Comparison of ENCODE assay signal across 9 cellular contexts in the genomic region with DNA sequence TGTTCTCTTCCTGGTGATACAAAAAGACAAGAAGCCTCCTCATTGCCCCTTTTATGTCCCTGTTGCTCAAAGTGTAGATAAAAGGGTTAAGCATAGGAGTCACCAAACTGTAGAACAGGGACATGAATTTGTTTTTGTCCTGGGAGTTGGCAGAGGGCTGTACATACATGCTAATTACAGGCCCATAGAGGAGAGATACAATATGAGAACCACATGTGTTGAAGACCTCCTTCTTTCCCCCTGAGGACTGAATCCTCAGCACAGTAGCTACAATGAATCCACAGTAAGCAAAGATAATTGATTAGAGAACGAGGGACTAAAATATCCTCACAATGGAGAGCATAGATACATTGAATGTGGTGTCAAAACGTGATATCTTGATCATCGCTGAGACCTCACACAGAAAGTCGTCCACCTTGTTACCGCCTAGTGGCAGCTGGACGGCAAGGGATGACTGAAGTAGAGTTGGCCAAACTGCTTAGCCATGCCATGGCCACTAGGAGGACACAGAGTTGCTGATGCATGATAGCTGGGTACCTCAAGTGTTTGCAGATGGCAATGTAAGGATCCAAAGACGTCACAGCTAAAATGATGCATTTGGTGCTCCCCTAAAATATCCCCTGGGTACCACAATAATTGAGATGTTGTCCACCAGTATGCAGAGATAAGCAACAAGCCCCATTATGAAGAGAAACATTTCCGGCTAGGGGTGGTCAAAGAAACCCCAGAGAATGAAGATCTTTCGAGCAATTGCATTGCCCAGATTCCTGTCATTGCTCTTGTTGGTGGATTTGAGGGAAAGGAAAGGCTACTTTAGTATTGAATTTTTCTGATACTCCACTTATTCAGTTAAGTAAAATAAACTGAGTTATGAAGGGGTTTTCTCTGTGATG. TPM values are rescaled to one million over a fixed set of nuclear protein-coding genes. Genes with fewer than 3 reads are reported as not detected.
DNase-seq lines count a peak whose midpoint lies in the region; ATAC-seq, FAIRE-seq and TF ChIP-seq lines count a peak whose summit lies in the region.
"Had no signal": no experiment of that assay in that cellular context is flagged by ENCODE, and none has a peak within 500 bp of the region (broad histone marks: within the 10 kb centered on the region; RNA-seq: fewer than 3 reads in every experiment).

No MANE protein-coding gene starts in this region.

- ATAC-seq in HG03045 (IDR thresholded peaks at IDR 0.05; ENCODE audit: unreplicated experiment) (no peak), HG02763 (IDR thresholded peaks at IDR 0.05; ENCODE audit: unreplicated experiment) (no peak)

- DNase-seq in AG04449 (ENCODE audit: low read depth, low spot score) (no peak), GM12892 (ENCODE audit: insufficient read length) (no peak), M059J (ENCODE audit: low read depth) (peak; percentile 50), astrocyte of the cerebellum (ENCODE audit: low read depth) (no peak), Peyer's patch (no peak)

- H3K4me1 ChIP-seq in liver (ENCODE audit: control insufficient read depth in 4 of 4, insufficient read depth in 4 of 4, low read length in 3 of 4) (no peaks in the 10 kb centered on the region), Peyer's patch (no peaks in the 10 kb centered on the region)

- POLR2A ChIA-PET in AG04449 (lab: Yijun Ruan, JAX) = no interaction called here

- TF ChIP-seq POLR2A in GM12892 (IDR thresholded peaks at IDR 0.05; ENCODE audit: low read depth, low read length) = no peak
- no peak for TF ChIP-seq POLR2A in Peyer's patch (IDR thresholded peaks at IDR 0.05)

- in situ Hi-C loops in astrocyte of the cerebellum (cut with HindIII; ENCODE audit: low sequenced_read_pairs) = no loop called here

- H3K4me3 ChIP-seq in AG04449 (ENCODE audit: low read depth, low read length) (no peak overlapping the region), astrocyte of the cerebellum (ENCODE audit: low read depth, low read length) (no peak overlapping the region), liver (ENCODE audit: low read depth in 1 of 3, low read length in 3 of 3) (no peak overlapping the region), Peyer's patch (no peak overlapping the region)

- WGBS in liver = 32% methylated on average over 9 of the region's 9 CpGs

- H3K9me3 ChIP-seq in liver (ENCODE audit: control insufficient read depth in 4 of 4, low read length in 3 of 4) (no peaks in the 10 kb centered on the region), Peyer's patch (no peaks in the 10 kb centered on the region)

- no peaks in the 10 kb centered on the region for H3K36me3 ChIP-seq in liver (ENCODE audit: control insufficient read depth in 4 of 4, insufficient read depth in 3 of 4, low read depth in 1 of 4, low read length in 3 of 4)
- H3K36me3 ChIP-seq in Peyer's patch = no peaks in the 10 kb centered on the region

- CTCF ChIA-PET in AG04449 (lab: Yijun Ruan, JAX) = no interaction called here

- peak; percentile 71 for FAIRE-seq in GM12892 (lab: Jason Lieb, UNC)
- FAIRE-seq: colon had no signal

- H3K27ac ChIP-seq in liver (ENCODE audit: low read depth in 1 of 2, low read length in 2 of 2) (no peak overlapping the region), Peyer's patch (no peak overlapping the region)

- H3K27me3 ChIP-seq in liver (ENCODE audit: control insufficient read depth in 4 of 4, insufficient read depth in 4 of 4, low read length in 3 of 4) (no peaks in the 10 kb centered on the region), Peyer's patch (no peaks in the 10 kb centered on the region)

- peak; percentile 55 to 82 for TF ChIP-seq RAD21 in liver (IDR thresholded peaks at IDR 0.05)

- TF ChIP-seq CTCF in AG04449 (IDR thresholded peaks at IDR 0.05; ENCODE audit: insufficient read depth, low read length, missing control alignments) (peak; percentile 60), astrocyte of the cerebellum (IDR thresholded peaks at IDR 0.05; ENCODE audit: low read depth, low read length, missing control alignments) (peak; percentile 52), liver (IDR thresholded peaks at IDR 0.05; ENCODE audit: low read depth, low read length, missing input control) (peak; percentile 64), Peyer's patch (IDR thresholded peaks at IDR 0.05) (peak in 3 of 6 experiments; percentile 24 to 36 (median 27))

- no peak overlapping the region for H3K9ac ChIP-seq in liver (ENCODE audit: low read depth in 1 of 2, low read length in 2 of 2)

TF ChIP-seq in liver, 16 proteins besides CTCF, POLR2A, EP300 and RAD21:
- TF ChIP-seq TAF1 (conservative IDR thresholded peaks at IDR 0.05) = no peak
- no peak for TF ChIP-seq JUND (IDR thresholded peaks at IDR 0.05)
- no peak for TF ChIP-seq EGR1 (IDR thresholded peaks at IDR 0.05; ENCODE audit: low read depth in 2 of 2)
- TF ChIP-seq SP1 (IDR thresholded peaks at IDR 0.05) = no peak
- TF ChIP-seq FOXA2 (IDR thresholded peaks at IDR 0.05) = no peak
- no peak for TF ChIP-seq HNF4G (IDR thresholded peaks at IDR 0.05)
- no peak for TF ChIP-seq FOXA1 (IDR thresholded peaks at IDR 0.05)
- no peak for TF ChIP-seq GABPA (IDR thresholded peaks at IDR 0.05 in 1 of 2, conservative IDR thresholded peaks at IDR 0.05 in 1 of 2)
- TF ChIP-seq ATF3 (IDR thresholded peaks at IDR 0.05) = no peak
- TF ChIP-seq, protein P1, sequence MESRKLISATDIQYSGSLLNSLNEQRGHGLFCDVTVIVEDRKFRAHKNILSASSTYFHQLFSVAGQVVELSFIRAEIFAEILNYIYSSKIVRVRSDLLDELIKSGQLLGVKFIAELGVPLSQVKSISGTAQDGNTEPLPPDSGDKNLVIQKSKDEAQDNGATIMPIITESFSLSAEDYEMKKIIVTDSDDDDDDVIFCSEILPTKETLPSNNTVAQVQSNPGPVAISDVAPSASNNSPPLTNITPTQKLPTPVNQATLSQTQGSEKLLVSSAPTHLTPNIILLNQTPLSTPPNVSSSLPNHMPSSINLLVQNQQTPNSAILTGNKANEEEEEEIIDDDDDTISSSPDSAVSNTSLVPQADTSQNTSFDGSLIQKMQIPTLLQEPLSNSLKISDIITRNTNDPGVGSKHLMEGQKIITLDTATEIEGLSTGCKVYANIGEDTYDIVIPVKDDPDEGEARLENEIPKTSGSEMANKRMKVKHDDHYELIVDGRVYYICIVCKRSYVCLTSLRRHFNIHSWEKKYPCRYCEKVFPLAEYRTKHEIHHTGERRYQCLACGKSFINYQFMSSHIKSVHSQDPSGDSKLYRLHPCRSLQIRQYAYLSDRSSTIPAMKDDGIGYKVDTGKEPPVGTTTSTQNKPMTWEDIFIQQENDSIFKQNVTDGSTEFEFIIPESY (IDR thresholded peaks at IDR 0.05) = no peak
- TF ChIP-seq RXRA (IDR thresholded peaks at IDR 0.05) = no peak
- no peak for TF ChIP-seq NR2F2 (IDR thresholded peaks at IDR 0.05)
- no peak for TF ChIP-seq REST (IDR thresholded peaks at IDR 0.05)
- no peak for TF ChIP-seq MAX (IDR thresholded peaks at IDR 0.05)
- TF ChIP-seq HNF4A (conservative IDR thresholded peaks at IDR 0.05) = no peak
- no peak for TF ChIP-seq YY1 (IDR thresholded peaks at IDR 0.05)

RNA-seq across cellular contexts. Expression of gene OR2B3, which starts 15.0 kb away (rescaled TPM):
- polyA plus RNA-seq in GM12892 (2012; ENCODE audit: missing spikeins) = not detected
- not detected in 2 replicates for total RNA-seq in M059J (2014; rRNA removed; shearing (Covaris generic))
- total RNA-seq in liver (not detected), Peyer's patch (not detected)
- polyA plus RNA-seq in liver = not detected

RNA-seq across cellular contexts. Expression of gene OR2W1, which starts 27.1 kb away (rescaled TPM):
- polyA plus RNA-seq in GM12892 (2012; ENCODE audit: missing spikeins) = not detected
- not detected in 2 replicates for total RNA-seq in M059J (2014; rRNA removed; shearing (Covaris generic))
- total RNA-seq in liver (not detected), Peyer's patch (not detected)
- not detected for polyA plus RNA-seq in liver

RNA-seq across cellular contexts. Expression of gene OR2J1, which starts 27.2 kb away (rescaled TPM):
- not detected for polyA plus RNA-seq in GM12892 (2012; ENCODE audit: missing spikeins)
- total RNA-seq in M059J (2014; rRNA removed; shearing (Covaris generic)) = not detected in 2 replicates
- total RNA-seq in liver (not detected), Peyer's patch (not detected)
- not detected for polyA plus RNA-seq in liver

RNA-seq across cellular contexts. Expression of gene OR2J3, which starts 35.8 kb away (rescaled TPM):
- polyA plus RNA-seq in GM12892 (2012; ENCODE audit: missing spikeins) = not detected
- total RNA-seq in M059J (2014; rRNA removed; shearing (Covaris generic)) = not detected in 2 replicates
- under 1 TPM in 1 of 2 donors, not detected in 1; 0.14 TPM for total RNA-seq in liver
- not detected for polyA plus RNA-seq in liver
- not detected for total RNA-seq in Peyer's patch
